In the genomic region with DNA sequence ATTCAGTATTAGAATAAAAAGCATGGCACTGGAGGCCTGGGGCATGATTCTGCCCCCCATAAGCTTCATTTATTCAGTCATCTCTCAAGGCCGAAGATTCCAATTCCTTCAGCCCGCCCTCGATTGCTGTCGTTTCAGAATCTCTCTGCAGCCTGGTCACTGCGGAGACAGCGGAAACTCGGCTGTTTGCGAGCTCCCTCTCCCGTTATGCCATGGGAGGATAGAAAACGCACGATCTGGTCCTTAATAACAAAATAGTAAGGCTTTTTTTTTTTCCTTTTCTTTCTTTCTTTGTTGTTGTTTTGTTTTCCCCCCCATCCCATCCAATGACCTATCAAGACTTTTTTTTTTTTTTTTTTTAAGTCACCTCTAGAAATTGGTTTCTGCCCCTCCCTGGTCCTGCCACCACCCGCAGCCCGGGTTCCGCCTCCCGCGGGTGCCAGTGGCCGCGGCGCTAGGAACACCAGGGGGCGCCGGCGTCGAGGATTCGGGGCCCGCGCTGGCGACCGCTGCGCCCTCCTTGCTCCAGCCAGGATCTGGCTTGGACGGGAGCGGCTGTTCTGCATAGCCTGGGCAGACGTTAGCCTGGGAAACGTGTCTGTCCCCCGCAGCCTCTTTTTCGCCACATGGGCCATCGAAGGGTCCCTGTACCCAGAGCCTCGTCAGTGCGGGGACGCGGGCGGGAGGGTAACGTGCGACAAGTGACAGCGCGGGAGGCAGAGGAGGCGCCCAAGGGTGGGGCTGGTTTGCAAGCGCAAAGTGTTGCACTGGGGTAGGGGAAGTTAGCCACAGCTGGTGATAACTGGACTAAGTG, we compare ENCODE assay signal across 8 cellular contexts. TPM values are rescaled to one million over a fixed set of nuclear protein-coding genes. Genes with fewer than 3 reads are reported as not detected.
DNase-seq lines count a peak whose midpoint lies in the region; ATAC-seq and TF ChIP-seq lines count a peak whose summit lies in the region.

No MANE protein-coding gene starts in this region.

- peak; percentile 54 for TF ChIP-seq CTCF in epithelial cell of esophagus (IDR thresholded peaks at IDR 0.05; ENCODE audit: insufficient read depth, low read depth, low read length, missing control alignments)

- ATAC-seq in GM19397 (IDR thresholded peaks at IDR 0.05; ENCODE audit: unreplicated experiment) = peak; percentile 84

- peak in 10 of 14 donors; percentile 5 to 72 (median 22) for DNase-seq in C1 segment of cervical spinal cord (lab: John Stamatoyannopoulos, UW)
- DNase-seq in HK-2 (ENCODE audit: unreplicated experiment) = peak; percentile 60
- DNase-seq in NOMO-1 (lab: John Stamatoyannopoulos, UW; ENCODE audit: unreplicated experiment in 2 of 2) = peak; percentile 49 to 50
- DNase-seq in activated CD8-positive, alpha-beta memory T cell treated with anti-CD3 and anti-CD28 coated beads, Interleukin-2, amount 50 U/mL, for 4 hours = peak; percentile 67
- DNase-seq in epithelial cell of esophagus (ENCODE audit: low read depth) = peak; percentile 59
- peak; percentile 68 for DNase-seq in mucosa of gallbladder (ENCODE audit: low spot score)
- DNase-seq in stimulated activated CD8-positive, alpha-beta memory T cell treated with anti-CD3 and anti-CD28 coated beads, Interleukin-4, amount 100 ng/mL, for 48 hours = peak; percentile 83

- H3K4me3 ChIP-seq in epithelial cell of esophagus (ENCODE audit: low read length) = no peak overlapping the region

RNA-seq across cellular contexts. Expression of gene CPLX4, which starts 10.0 kb away (rescaled TPM):
- total RNA-seq in mucosa of gallbladder = not detected

RNA-seq across cellular contexts. Expression of gene RAX, which starts 35.2 kb away (rescaled TPM):
- not detected for total RNA-seq in mucosa of gallbladder

RNA-seq across cellular contexts. Expression of gene LMAN1, which starts 50.7 kb away (rescaled TPM):
- 63.6 TPM for total RNA-seq in mucosa of gallbladder

Comparison
In these comparisons a context has a peak if more than half of its experiments do, and no peak if none do; other contexts are left out.
1. DNase-seq: peak in every context shown above with its lines; median percentile 83 in stimulated activated CD8-positive, alpha-beta memory T cell treated with anti-CD3 and anti-CD28 coated beads, Interleukin-4, amount 100 ng/mL, for 48 hours; 68 in mucosa of gallbladder; 67 in activated CD8-positive, alpha-beta memory T cell treated with anti-CD3 and anti-CD28 coated beads, Interleukin-2, amount 50 U/mL, for 4 hours; 60 in HK-2; 59 in epithelial cell of esophagus; 50 in NOMO-1; 22 in C1 segment of cervical spinal cord.